In the genomic region with DNA sequence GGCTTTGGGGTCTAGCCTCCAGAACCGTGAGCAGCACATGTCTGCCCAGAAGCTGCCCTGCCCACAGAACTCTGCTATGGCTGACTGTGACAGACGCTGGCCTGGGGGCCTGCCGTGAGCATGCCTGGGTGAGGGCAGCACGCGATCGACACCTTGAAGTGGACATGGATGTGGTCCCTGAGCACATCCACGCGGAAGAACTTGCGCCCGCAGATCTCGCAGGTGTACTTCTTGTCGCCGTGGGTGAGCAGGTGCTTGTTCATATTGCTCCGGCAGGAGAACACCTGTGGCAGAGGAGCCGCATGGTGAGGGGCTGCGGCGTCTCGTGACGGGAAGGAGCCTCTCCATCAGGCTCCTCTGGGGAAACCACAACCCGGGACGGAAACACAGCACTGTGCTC, we compare ENCODE assay signal across 1 cellular context.
TF ChIP-seq lines count a peak whose summit lies in the region.

No MANE protein-coding gene starts in this region.

TF ChIP-seq in IMR-90, 13 proteins besides CTCF, POLR2A, EP300 and RAD21:
- no peak for TF ChIP-seq CEBPB (IDR thresholded peaks at IDR 0.05; ENCODE audit: low read depth, low read length)
- TF ChIP-seq MXI1 (IDR thresholded peaks at IDR 0.05; ENCODE audit: borderline replicate concordance, low read depth, low read length): no peak
- TF ChIP-seq BHLHE40 (IDR thresholded peaks at IDR 0.05; ENCODE audit: low read depth, low read length): no peak
- TF ChIP-seq NFE2L2 (IDR thresholded peaks at IDR 0.05; ENCODE audit: low read depth, low read length): no peak
- TF ChIP-seq CHD1 (IDR thresholded peaks at IDR 0.05; ENCODE audit: low read depth, low read length): no peak
- TF ChIP-seq, protein P1, sequence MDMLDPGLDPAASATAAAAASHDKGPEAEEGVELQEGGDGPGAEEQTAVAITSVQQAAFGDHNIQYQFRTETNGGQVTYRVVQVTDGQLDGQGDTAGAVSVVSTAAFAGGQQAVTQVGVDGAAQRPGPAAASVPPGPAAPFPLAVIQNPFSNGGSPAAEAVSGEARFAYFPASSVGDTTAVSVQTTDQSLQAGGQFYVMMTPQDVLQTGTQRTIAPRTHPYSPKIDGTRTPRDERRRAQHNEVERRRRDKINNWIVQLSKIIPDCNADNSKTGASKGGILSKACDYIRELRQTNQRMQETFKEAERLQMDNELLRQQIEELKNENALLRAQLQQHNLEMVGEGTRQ (IDR thresholded peaks at IDR 0.05; ENCODE audit: low read depth, low read length): no peak
- no peak for TF ChIP-seq MAFK (IDR thresholded peaks at IDR 0.05; ENCODE audit: low read depth, low read length)
- TF ChIP-seq FOS (IDR thresholded peaks at IDR 0.05; ENCODE audit: low read depth, low read length): no peak
- TF ChIP-seq ELK1 (IDR thresholded peaks at IDR 0.05; ENCODE audit: borderline replicate concordance, low read depth, low read length): no peak
- TF ChIP-seq SMC3 (IDR thresholded peaks at IDR 0.05; ENCODE audit: low read depth, low read length): no peak
